Comparison of ENCODE assay signal across 11 cellular contexts in genomic region chr5:139245637-139246335, GRCh38. TPM values are rescaled to one million over a fixed set of nuclear protein-coding genes. Genes with fewer than 3 reads are reported as not detected.
DNase-seq lines count a peak whose midpoint lies in the region; ATAC-seq and TF ChIP-seq lines count a peak whose summit lies in the region.
"Had no signal": no experiment of that assay in that cellular context is flagged by ENCODE, and none has a peak within 500 bp of the region (broad histone marks: within the 10 kb centered on the region; RNA-seq: fewer than 3 reads in every experiment).

No MANE protein-coding gene starts in this region.

- no peaks in the 10 kb centered on the region for H3K79me2 ChIP-seq in neural progenitor cell (ENCODE audit: low read depth)

- in situ Hi-C loops in brain microvascular endothelial cell (cut with HindIII; ENCODE audit: low pct_ligation_motif_present, low sequenced_read_pairs), result no loop called here

- H3K4me3 Mint-ChIP-seq in activated CD8-positive, alpha-beta T cell treated with anti-CD3 and anti-CD28 coated beads for 36 hours, result no peak overlapping the region
- no peak overlapping the region for H3K4me3 Mint-ChIP-seq in activated CD8-positive, alpha-beta T cell treated with anti-CD3 and anti-CD28 coated beads, Interleukin-2, amount 10 ng/mL, durations not matched to agents 7 days and 5 days
- peak overlapping the region; percentile 43 for H3K4me3 Mint-ChIP-seq in HFFc6
- no peak overlapping the region for H3K4me3 Mint-ChIP-seq in neural progenitor cell

- CTCF ChIA-PET in activated CD8-positive, alpha-beta T cell treated with anti-CD3 and anti-CD28 coated beads for 36 hours (lab: Charles Lee), result interaction anchor here (0.8 to 2.6 kb wide), 5 partner anchors 16 to 666 kb away, joined by 3 to 8 read pairs (median 3); no protein-coding TSS in a partner anchor
- CTCF ChIA-PET in activated CD8-positive, alpha-beta T cell treated with anti-CD3 and anti-CD28 coated beads, Interleukin-2, amount 10 ng/mL, durations not matched to agents 7 days and 5 days (lab: Charles Lee), result interaction anchor here (0.7 to 1.4 kb wide), 5 partner anchors 34 to 456 kb away, joined by 3 to 4 read pairs (median 3); partner anchors contain the start of gene SIL1

- H3K36me3 ChIP-seq in brain microvascular endothelial cell (replicated peaks) (no peaks in the 10 kb centered on the region), neural progenitor cell (no peaks in the 10 kb centered on the region)
- H3K36me3 ChIP-seq: thoracic aorta, WERI-Rb-1 had no signal

- no peak overlapping the region for H3K9ac ChIP-seq in neural progenitor cell

- H3K27ac ChIP-seq in brain microvascular endothelial cell (peak overlapping the region; percentile 10), neural progenitor cell (no peak overlapping the region)
- H3K27ac ChIP-seq: thoracic aorta, WERI-Rb-1 had no signal

- no peaks in the 10 kb centered on the region for H3K36me3 Mint-ChIP-seq in activated CD8-positive, alpha-beta T cell treated with anti-CD3 and anti-CD28 coated beads for 36 hours (ENCODE audit: low read depth)
- no peaks in the 10 kb centered on the region for H3K36me3 Mint-ChIP-seq in activated CD8-positive, alpha-beta T cell treated with anti-CD3 and anti-CD28 coated beads, Interleukin-2, amount 10 ng/mL, durations not matched to agents 7 days and 5 days (ENCODE audit: low read depth)
- H3K36me3 Mint-ChIP-seq in HFFc6 (ENCODE audit: low read depth) (no peaks in the 10 kb centered on the region), neural progenitor cell (no peaks in the 10 kb centered on the region)

- DNase-seq in activated CD8-positive, alpha-beta T cell treated with anti-CD3 and anti-CD28 coated beads for 36 hours, result no peak
- DNase-seq in activated CD8-positive, alpha-beta T cell treated with anti-CD3 and anti-CD28 coated beads, Interleukin-2, amount 10 ng/mL, durations not matched to agents 7 days and 5 days, result no peak
- DNase-seq in HFFc6 (no peak), brain microvascular endothelial cell (no peak), neural progenitor cell (ENCODE audit: low spot score) (no peak), DMS153 treated with DMSO at 0.1 percent for 48 hours (lab: John Stamatoyannopoulos, UW; ENCODE audit: unreplicated experiment) (no peak), posterior vena cava (ENCODE audit: low spot score) (no peak)
- DNase-seq: NCI-H1048, WERI-Rb-1 had no signal

- H4K20me1 ChIP-seq in neural progenitor cell (ENCODE audit: low read depth), result no peaks in the 10 kb centered on the region

- peaks cover 3% of the 10 kb centered on the region for H3K4me1 ChIP-seq in neural progenitor cell

- peaks cover 20% of the 10 kb centered on the region for H3K4me1 Mint-ChIP-seq in activated CD8-positive, alpha-beta T cell treated with anti-CD3 and anti-CD28 coated beads for 36 hours (ENCODE audit: low read depth)
- peaks cover 17% of the 10 kb centered on the region for H3K4me1 Mint-ChIP-seq in activated CD8-positive, alpha-beta T cell treated with anti-CD3 and anti-CD28 coated beads, Interleukin-2, amount 10 ng/mL, durations not matched to agents 7 days and 5 days (ENCODE audit: low read depth)
- H3K4me1 Mint-ChIP-seq in HFFc6 (ENCODE audit: low read depth) (peaks cover 23% of the 10 kb centered on the region), neural progenitor cell (peaks cover 23% of the 10 kb centered on the region)

- H3K27ac Mint-ChIP-seq in activated CD8-positive, alpha-beta T cell treated with anti-CD3 and anti-CD28 coated beads for 36 hours, result peak overlapping the region; percentile 87
- H3K27ac Mint-ChIP-seq in activated CD8-positive, alpha-beta T cell treated with anti-CD3 and anti-CD28 coated beads, Interleukin-2, amount 10 ng/mL, durations not matched to agents 7 days and 5 days, result no peak overlapping the region
- H3K27ac Mint-ChIP-seq in HFFc6, result peak overlapping the region; percentile 86
- no peak overlapping the region for H3K27ac Mint-ChIP-seq in neural progenitor cell

- H3K27me3 Mint-ChIP-seq in activated CD8-positive, alpha-beta T cell treated with anti-CD3 and anti-CD28 coated beads for 36 hours, result peaks cover 2% of the 10 kb centered on the region
- peaks cover 10% of the 10 kb centered on the region for H3K27me3 Mint-ChIP-seq in activated CD8-positive, alpha-beta T cell treated with anti-CD3 and anti-CD28 coated beads, Interleukin-2, amount 10 ng/mL, durations not matched to agents 7 days and 5 days (ENCODE audit: low read depth)
- peaks cover 6% of the 10 kb centered on the region; the same call in 1 of the 2 replicates for H3K27me3 Mint-ChIP-seq in HFFc6 (ENCODE audit: insufficient read depth)
- H3K27me3 Mint-ChIP-seq in neural progenitor cell (ENCODE audit: insufficient read depth, low read depth), result no peaks in the 10 kb centered on the region

- H3F3A ChIP-seq in neural progenitor cell (ENCODE audit: low read depth), result no peaks in the 10 kb centered on the region

- TF ChIP-seq CTCF in activated CD8-positive, alpha-beta T cell treated with anti-CD3 and anti-CD28 coated beads for 36 hours (IDR thresholded peaks at IDR 0.05), result no peak
- no peak for TF ChIP-seq CTCF in HFFc6 (IDR thresholded peaks at IDR 0.05)
- no peak for TF ChIP-seq CTCF in brain microvascular endothelial cell (IDR thresholded peaks at IDR 0.05; ENCODE audit: low read depth, low read length, missing control alignments)
- TF ChIP-seq CTCF in neural progenitor cell (IDR thresholded peaks at IDR 0.05), result no peak

- H2AFZ ChIP-seq in neural progenitor cell (replicated peaks), result peak overlapping the region; percentile 5

- intact Hi-C loops in activated CD8-positive, alpha-beta T cell treated with anti-CD3 and anti-CD28 coated beads for 36 hours (cut with micrococcal nuclease), result no loop called here
- intact Hi-C loops in posterior vena cava (cut with DNase I), result no loop called here

- H3K4me2 ChIP-seq in neural progenitor cell, result no peak overlapping the region

- H3K9me3 Mint-ChIP-seq in activated CD8-positive, alpha-beta T cell treated with anti-CD3 and anti-CD28 coated beads for 36 hours, result no peaks in the 10 kb centered on the region
- H3K9me3 Mint-ChIP-seq in activated CD8-positive, alpha-beta T cell treated with anti-CD3 and anti-CD28 coated beads, Interleukin-2, amount 10 ng/mL, durations not matched to agents 7 days and 5 days (ENCODE audit: insufficient read depth), result no peaks in the 10 kb centered on the region
- H3K9me3 Mint-ChIP-seq in HFFc6 (no peaks in the 10 kb centered on the region), neural progenitor cell (no peaks in the 10 kb centered on the region)

- peak; percentile 25 for ATAC-seq in activated CD8-positive, alpha-beta T cell treated with anti-CD3 and anti-CD28 coated beads for 36 hours
- no peak for ATAC-seq in activated CD8-positive, alpha-beta T cell treated with anti-CD3 and anti-CD28 coated beads, Interleukin-2, amount 10 ng/mL, durations not matched to agents 7 days and 5 days
- ATAC-seq in GM19395 (IDR thresholded peaks at IDR 0.05; ENCODE audit: unreplicated experiment), result no peak

- H3K27me3 ChIP-seq in brain microvascular endothelial cell (replicated peaks), result no peaks in the 10 kb centered on the region
- no peaks in the 10 kb centered on the region for H3K27me3 ChIP-seq in neural progenitor cell

- no peaks in the 10 kb centered on the region for H3K9me3 ChIP-seq in neural progenitor cell (ENCODE audit: low read depth)
- H3K9me3 ChIP-seq: thoracic aorta had no signal

- POLR2A ChIA-PET in activated CD8-positive, alpha-beta T cell treated with anti-CD3 and anti-CD28 coated beads for 36 hours (lab: Charles Lee), result interaction anchor here (0.7 to 1.0 kb wide), 4 partner anchors 15 to 374 kb away, joined by 3 to 4 read pairs (median 4); partner anchors contain the start of gene PAIP2
- POLR2A ChIA-PET in activated CD8-positive, alpha-beta T cell treated with anti-CD3 and anti-CD28 coated beads, Interleukin-2, amount 10 ng/mL, durations not matched to agents 7 days and 5 days (lab: Charles Lee), result no interaction called here

- H3K4me3 ChIP-seq in brain microvascular endothelial cell (ENCODE audit: low read depth, low read length) (no peak overlapping the region), neural progenitor cell (no peak overlapping the region)
- H3K4me3 ChIP-seq: thoracic aorta had no signal

RNA-seq across cellular contexts. Expression of gene SIL1, which starts 47.6 kb away (rescaled TPM):
- 10 to 100 TPM; 27.6 to 32.3 TPM for total RNA-seq in activated CD8-positive, alpha-beta T cell treated with anti-CD3 and anti-CD28 coated beads for 36 hours
- total RNA-seq in activated CD8-positive, alpha-beta T cell treated with anti-CD3 and anti-CD28 coated beads, Interleukin-2, amount 10 ng/mL, durations not matched to agents 7 days and 5 days, result 10 to 100 TPM; 15.6 to 18.2 TPM
- total RNA-seq in HFFc6 (2021; fragmentation: NEBNext Ultra II Directional; extraction: Animal tissue kit (Norgen Biotek cat#: 25700)), result 10 to 100 TPM; 64.7 to 84.7 (median 78.7) TPM
- 5.5 and 9.7 TPM in 2 replicates for total RNA-seq in neural progenitor cell (ENCODE audit: low replicate concordance)
- total RNA-seq in posterior vena cava, result 10 to 100 TPM; 42.8 to 55.1 TPM

RNA-seq across cellular contexts. Expression of gene MATR3, which starts 47.8 kb away (rescaled TPM):
- 100 to 1,000 TPM; 181 to 209 TPM for total RNA-seq in activated CD8-positive, alpha-beta T cell treated with anti-CD3 and anti-CD28 coated beads for 36 hours
- total RNA-seq in activated CD8-positive, alpha-beta T cell treated with anti-CD3 and anti-CD28 coated beads, Interleukin-2, amount 10 ng/mL, durations not matched to agents 7 days and 5 days, result 100 to 1,000 TPM; 174 to 176 TPM
- 100 to 1,000 TPM; 117 to 179 (median 140) TPM for total RNA-seq in HFFc6 (2021; fragmentation: NEBNext Ultra II Directional; extraction: Animal tissue kit (Norgen Biotek cat#: 25700))
- total RNA-seq in neural progenitor cell (ENCODE audit: low replicate concordance) (680 and 1,185 TPM in 2 replicates), posterior vena cava (100 to 1,000 TPM; 139 to 148 TPM)

Comparison
In these comparisons a context has a peak if more than half of its experiments do, and no peak if none do; other contexts are left out.
1. H3K27ac Mint-ChIP-seq: peak in activated CD8-positive, alpha-beta T cell treated with anti-CD3 and anti-CD28 coated beads for 36 hours (single experiment) and HFFc6 (single experiment); none in activated CD8-positive, alpha-beta T cell treated with anti-CD3 and anti-CD28 coated beads, Interleukin-2, amount 10 ng/mL, durations not matched to agents 7 days and 5 days (single experiment) and neural progenitor cell (single experiment).